ENCODE assay signal across 1 cellular context in the genomic region with DNA sequence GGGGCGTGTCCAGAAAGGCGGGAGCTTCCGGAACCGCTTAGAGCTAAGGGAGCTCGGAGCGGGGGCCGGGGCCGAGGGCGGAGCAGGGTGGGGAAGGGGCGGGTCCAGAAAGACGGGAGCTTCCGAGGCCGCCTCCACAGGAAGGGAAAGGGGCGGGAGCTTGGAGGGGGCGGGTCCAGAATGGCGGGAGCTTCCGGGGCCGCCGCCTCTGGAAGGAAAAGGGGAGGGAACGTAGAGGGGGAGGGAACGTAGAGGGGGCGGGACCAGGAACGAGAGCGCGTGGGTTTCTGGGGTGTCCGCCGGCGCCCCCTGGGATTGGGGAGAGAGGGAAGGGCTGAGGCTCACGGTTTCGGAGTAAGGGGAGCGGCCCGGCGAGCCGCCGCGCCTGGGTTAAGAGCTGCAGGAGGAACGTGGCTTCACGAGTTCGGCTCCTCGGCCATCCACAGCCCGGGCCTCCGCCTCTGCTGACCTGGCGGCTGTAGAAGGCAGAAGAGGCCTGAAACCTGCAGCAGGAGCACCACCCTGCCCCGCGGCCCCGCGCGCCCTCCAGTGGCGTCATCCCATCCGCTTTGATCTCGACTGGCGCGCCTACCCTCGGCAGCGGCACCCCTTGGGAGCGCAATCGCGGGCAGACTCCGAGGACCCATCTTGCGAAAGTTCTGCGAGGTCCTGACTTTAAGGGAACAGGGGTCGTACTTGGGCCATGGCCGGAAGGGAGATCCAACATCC.
TF ChIP-seq lines count a peak whose summit lies in the region.

No MANE protein-coding gene starts in this region.

TF ChIP-seq in HEK293, 187 proteins besides CTCF, POLR2A, EP300 and RAD21 (continued from another document and continues in another):
- TF ChIP-seq, protein P1, sequence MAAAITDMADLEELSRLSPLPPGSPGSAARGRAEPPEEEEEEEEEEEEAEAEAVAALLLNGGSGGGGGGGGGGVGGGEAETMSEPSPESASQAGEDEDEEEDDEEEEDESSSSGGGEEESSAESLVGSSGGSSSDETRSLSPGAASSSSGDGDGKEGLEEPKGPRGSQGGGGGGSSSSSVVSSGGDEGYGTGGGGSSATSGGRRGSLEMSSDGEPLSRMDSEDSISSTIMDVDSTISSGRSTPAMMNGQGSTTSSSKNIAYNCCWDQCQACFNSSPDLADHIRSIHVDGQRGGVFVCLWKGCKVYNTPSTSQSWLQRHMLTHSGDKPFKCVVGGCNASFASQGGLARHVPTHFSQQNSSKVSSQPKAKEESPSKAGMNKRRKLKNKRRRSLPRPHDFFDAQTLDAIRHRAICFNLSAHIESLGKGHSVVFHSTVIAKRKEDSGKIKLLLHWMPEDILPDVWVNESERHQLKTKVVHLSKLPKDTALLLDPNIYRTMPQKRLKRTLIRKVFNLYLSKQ (tag by site-specific recombination; IDR thresholded peaks at IDR 0.05; ENCODE audit: borderline replicate concordance): no peak
- TF ChIP-seq, protein P2, sequence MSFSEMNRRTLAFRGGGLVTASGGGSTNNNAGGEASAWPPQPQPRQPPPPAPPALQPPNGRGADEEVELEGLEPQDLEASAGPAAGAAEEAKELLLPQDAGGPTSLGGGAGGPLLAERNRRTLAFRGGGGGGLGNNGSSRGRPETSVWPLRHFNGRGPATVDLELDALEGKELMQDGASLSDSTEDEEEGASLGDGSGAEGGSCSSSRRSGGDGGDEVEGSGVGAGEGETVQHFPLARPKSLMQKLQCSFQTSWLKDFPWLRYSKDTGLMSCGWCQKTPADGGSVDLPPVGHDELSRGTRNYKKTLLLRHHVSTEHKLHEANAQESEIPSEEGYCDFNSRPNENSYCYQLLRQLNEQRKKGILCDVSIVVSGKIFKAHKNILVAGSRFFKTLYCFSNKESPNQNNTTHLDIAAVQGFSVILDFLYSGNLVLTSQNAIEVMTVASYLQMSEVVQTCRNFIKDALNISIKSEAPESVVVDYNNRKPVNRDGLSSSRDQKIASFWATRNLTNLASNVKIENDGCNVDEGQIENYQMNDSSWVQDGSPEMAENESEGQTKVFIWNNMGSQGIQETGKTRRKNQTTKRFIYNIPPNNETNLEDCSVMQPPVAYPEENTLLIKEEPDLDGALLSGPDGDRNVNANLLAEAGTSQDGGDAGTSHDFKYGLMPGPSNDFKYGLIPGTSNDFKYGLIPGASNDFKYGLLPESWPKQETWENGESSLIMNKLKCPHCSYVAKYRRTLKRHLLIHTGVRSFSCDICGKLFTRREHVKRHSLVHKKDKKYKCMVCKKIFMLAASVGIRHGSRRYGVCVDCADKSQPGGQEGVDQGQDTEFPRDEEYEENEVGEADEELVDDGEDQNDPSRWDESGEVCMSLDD (tag by site-specific recombination; IDR thresholded peaks at IDR 0.05): peak; percentile 98
- TF ChIP-seq ZNF433 (tag by site-specific recombination; IDR thresholded peaks at IDR 0.05; ENCODE audit: low read depth) (no peak), ZBTB21 (tag by site-specific recombination; IDR thresholded peaks at IDR 0.05) (peak; percentile 86), TCF7L2 (IDR thresholded peaks at IDR 0.05; ENCODE audit: borderline replicate concordance, low read depth, low read length) (peak; percentile 99), ZFP3 (tag by site-specific recombination; IDR thresholded peaks at IDR 0.05; ENCODE audit: low read depth) (0 out of 2 replicates have a peak, but pooled peaks have one; percentile 12), ZNF664 (tag by site-specific recombination; IDR thresholded peaks at IDR 0.05) (no peak), ZFP69B (tag by site-specific recombination; IDR thresholded peaks at IDR 0.05) (no peak; the same call in none of the 2 replicates), SP7 (tag by site-specific recombination; IDR thresholded peaks at IDR 0.05) (peak; percentile 92), ZNF830 (tag by site-specific recombination; IDR thresholded peaks at IDR 0.05; ENCODE audit: low read depth) (no peak), ZNF157 (tag by site-specific recombination; IDR thresholded peaks at IDR 0.05) (no peak), ZNF571 (tag by site-specific recombination; IDR thresholded peaks at IDR 0.05) (no peak), ZNF561 (tag by site-specific recombination; IDR thresholded peaks at IDR 0.05; ENCODE audit: borderline replicate concordance) (peak; percentile 95), ZNF416 (tag by site-specific recombination; IDR thresholded peaks at IDR 0.05) (no peak), ZBTB26 (tag by site-specific recombination; optimal IDR thresholded peaks at IDR 0.05) (peak; percentile 97), KLF10 (tag by site-specific recombination; IDR thresholded peaks at IDR 0.05) (peak; percentile 83), ZIC2 (tag by site-specific recombination; IDR thresholded peaks at IDR 0.05) (peak; percentile 70), ZNF354C (tag by site-specific recombination; IDR thresholded peaks at IDR 0.05; ENCODE audit: borderline replicate concordance, low read depth) (no peak), ZNF747 (tag by site-specific recombination; IDR thresholded peaks at IDR 0.05) (no peak), OSR2 (tag by site-specific recombination; IDR thresholded peaks at IDR 0.05) (peak; percentile 73), ZNF335 (tag by site-specific recombination; conservative IDR thresholded peaks at IDR 0.05) (peak; percentile 96), ZNF16 (tag by site-specific recombination; IDR thresholded peaks at IDR 0.05; ENCODE audit: low read depth) (no peak), GLI4 (tag by site-specific recombination; IDR thresholded peaks at IDR 0.05) (peak; percentile 77; the same call in 1 of the 2 replicates), ZNF394 (tag by site-specific recombination; IDR thresholded peaks at IDR 0.05; ENCODE audit: borderline replicate concordance) (peak; percentile 70; the same call in 1 of the 2 replicates), ZNF692 (tag by site-specific recombination; IDR thresholded peaks at IDR 0.05) (peak; percentile 86), MZF1 (tag by site-specific recombination; IDR thresholded peaks at IDR 0.05; ENCODE audit: borderline replicate concordance) (peak; percentile 52; the same call in 1 of the 2 replicates), ZBTB8A (tag by site-specific recombination; IDR thresholded peaks at IDR 0.05) (peak; percentile 97), ZSCAN30 (tag by site-specific recombination; IDR thresholded peaks at IDR 0.05) (peak; percentile 98), GLIS1 (tag by site-specific recombination; IDR thresholded peaks at IDR 0.05) (peak; percentile 74), FEZF1 (tag by site-specific recombination; IDR thresholded peaks at IDR 0.05) (0 out of 2 replicates have a peak, but pooled peaks have one; percentile 9), KLF16 (tag by site-specific recombination; IDR thresholded peaks at IDR 0.05) (peak; percentile 97), ZNF23 (tag by site-specific recombination; IDR thresholded peaks at IDR 0.05; ENCODE audit: borderline replicate concordance) (no peak), ZNF677 (tag by site-specific recombination; IDR thresholded peaks at IDR 0.05) (no peak), ZNF548 (tag by site-specific recombination; IDR thresholded peaks at IDR 0.05) (no peak), ZNF324 (tag by site-specific recombination; IDR thresholded peaks at IDR 0.05) (peak; percentile 93), ZNF707 (tag by site-specific recombination; IDR thresholded peaks at IDR 0.05) (no peak), ZNF366 (tag by site-specific recombination; conservative IDR thresholded peaks at IDR 0.05) (peak; percentile 95), BCL11A (tag by site-specific recombination; IDR thresholded peaks at IDR 0.05; ENCODE audit: low read depth) (peak; percentile 78; the same call in 1 of the 2 replicates), MEIS1 (CRISPR knock-in tag; IDR thresholded peaks at IDR 0.05; ENCODE audit: borderline replicate concordance) (no peak), ZFP37 (tag by site-specific recombination; IDR thresholded peaks at IDR 0.05) (peak; percentile 92), ZNF426 (tag by site-specific recombination; IDR thresholded peaks at IDR 0.05) (no peak), ZNF776 (tag by site-specific recombination; IDR thresholded peaks at IDR 0.05; ENCODE audit: borderline replicate concordance) (no peak), ZFHX2 (tag by site-specific recombination; conservative IDR thresholded peaks at IDR 0.05) (peak; percentile 88), ZBTB17 (tag by site-specific recombination; IDR thresholded peaks at IDR 0.05) (peak; percentile 99), REPIN1 (tag by site-specific recombination; IDR thresholded peaks at IDR 0.05; ENCODE audit: low read depth) (no peak), ZNF701 (tag by site-specific recombination; IDR thresholded peaks at IDR 0.05) (no peak)
- TF ChIP-seq, protein P3, sequence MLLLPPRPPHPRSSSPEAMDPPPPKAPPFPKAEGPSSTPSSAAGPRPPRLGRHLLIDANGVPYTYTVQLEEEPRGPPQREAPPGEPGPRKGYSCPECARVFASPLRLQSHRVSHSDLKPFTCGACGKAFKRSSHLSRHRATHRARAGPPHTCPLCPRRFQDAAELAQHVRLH (tag by site-specific recombination; IDR thresholded peaks at IDR 0.05): peak; percentile 95
- TF ChIP-seq, protein P4, sequence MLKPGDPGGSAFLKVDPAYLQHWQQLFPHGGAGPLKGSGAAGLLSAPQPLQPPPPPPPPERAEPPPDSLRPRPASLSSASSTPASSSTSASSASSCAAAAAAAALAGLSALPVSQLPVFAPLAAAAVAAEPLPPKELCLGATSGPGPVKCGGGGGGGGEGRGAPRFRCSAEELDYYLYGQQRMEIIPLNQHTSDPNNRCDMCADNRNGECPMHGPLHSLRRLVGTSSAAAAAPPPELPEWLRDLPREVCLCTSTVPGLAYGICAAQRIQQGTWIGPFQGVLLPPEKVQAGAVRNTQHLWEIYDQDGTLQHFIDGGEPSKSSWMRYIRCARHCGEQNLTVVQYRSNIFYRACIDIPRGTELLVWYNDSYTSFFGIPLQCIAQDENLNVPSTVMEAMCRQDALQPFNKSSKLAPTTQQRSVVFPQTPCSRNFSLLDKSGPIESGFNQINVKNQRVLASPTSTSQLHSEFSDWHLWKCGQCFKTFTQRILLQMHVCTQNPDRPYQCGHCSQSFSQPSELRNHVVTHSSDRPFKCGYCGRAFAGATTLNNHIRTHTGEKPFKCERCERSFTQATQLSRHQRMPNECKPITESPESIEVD (tag by site-specific recombination; IDR thresholded peaks at IDR 0.05): no peak
- TF ChIP-seq, protein P5, sequence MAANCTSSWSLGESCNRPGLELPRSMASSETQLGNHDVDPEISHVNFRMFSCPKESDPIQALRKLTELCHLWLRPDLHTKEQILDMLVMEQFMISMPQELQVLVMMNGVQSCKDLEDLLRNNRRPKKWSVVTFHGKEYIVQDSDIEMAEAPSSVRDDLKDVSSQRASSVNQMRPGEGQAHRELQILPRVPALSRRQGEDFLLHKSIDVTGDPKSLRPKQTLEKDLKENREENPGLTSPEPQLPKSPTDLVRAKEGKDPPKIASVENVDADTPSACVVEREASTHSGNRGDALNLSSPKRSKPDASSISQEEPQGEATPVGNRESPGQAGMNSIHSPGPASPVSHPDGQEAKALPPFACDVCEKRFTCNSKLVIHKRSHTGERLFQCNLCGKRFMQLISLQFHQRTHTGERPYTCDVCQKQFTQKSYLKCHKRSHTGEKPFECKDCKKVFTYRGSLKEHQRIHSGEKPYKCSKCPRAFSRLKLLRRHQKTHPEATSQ (tag by site-specific recombination; IDR thresholded peaks at IDR 0.05): peak; percentile 85; the same call in 1 of the 2 replicates
- TF ChIP-seq, protein P6, sequence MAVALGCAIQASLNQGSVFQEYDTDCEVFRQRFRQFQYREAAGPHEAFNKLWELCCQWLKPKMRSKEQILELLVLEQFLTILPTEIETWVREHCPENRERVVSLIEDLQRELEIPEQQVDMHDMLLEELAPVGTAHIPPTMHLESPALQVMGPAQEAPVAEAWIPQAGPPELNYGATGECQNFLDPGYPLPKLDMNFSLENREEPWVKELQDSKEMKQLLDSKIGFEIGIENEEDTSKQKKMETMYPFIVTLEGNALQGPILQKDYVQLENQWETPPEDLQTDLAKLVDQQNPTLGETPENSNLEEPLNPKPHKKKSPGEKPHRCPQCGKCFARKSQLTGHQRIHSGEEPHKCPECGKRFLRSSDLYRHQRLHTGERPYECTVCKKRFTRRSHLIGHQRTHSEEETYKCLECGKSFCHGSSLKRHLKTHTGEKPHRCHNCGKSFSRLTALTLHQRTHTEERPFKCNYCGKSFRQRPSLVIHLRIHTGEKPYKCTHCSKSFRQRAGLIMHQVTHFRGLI (tag by site-specific recombination; IDR thresholded peaks at IDR 0.05): peak; percentile 27; the same call in 1 of the 2 replicates
- TF ChIP-seq, protein P7, sequence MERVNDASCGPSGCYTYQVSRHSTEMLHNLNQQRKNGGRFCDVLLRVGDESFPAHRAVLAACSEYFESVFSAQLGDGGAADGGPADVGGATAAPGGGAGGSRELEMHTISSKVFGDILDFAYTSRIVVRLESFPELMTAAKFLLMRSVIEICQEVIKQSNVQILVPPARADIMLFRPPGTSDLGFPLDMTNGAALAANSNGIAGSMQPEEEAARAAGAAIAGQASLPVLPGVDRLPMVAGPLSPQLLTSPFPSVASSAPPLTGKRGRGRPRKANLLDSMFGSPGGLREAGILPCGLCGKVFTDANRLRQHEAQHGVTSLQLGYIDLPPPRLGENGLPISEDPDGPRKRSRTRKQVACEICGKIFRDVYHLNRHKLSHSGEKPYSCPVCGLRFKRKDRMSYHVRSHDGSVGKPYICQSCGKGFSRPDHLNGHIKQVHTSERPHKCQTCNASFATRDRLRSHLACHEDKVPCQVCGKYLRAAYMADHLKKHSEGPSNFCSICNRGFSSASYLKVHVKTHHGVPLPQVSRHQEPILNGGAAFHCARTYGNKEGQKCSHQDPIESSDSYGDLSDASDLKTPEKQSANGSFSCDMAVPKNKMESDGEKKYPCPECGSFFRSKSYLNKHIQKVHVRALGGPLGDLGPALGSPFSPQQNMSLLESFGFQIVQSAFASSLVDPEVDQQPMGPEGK (tag by site-specific recombination; IDR thresholded peaks at IDR 0.05): peak; percentile 96
